16 cellular contexts compared by ENCODE assay signal in the genomic region with DNA sequence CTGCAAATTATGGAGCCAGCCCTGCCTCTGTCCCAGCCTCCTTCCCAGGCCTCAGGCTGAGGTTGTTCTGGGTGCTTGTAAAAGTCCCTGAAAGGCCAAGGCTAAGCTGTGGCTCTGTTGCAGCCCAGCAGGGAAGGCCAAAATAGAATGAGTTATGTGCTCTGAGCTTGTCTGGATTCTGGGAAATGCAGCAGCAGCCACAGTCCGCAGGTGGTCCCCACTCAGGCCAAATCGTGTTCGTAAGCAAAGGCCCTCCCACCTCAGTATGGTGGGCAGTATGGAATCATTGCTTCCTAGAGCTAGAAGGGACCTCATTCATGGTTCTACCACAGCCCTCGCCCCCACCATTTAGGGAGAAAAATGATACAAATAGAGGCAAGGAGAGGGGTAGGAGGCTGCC. TPM values are rescaled to one million over a fixed set of nuclear protein-coding genes. Genes with fewer than 3 reads are reported as not detected.
DNase-seq lines count a peak whose midpoint lies in the region; ATAC-seq, FAIRE-seq and TF ChIP-seq lines count a peak whose summit lies in the region.
"Had no signal": no experiment of that assay in that cellular context is flagged by ENCODE, and none has a peak within 500 bp of the region (broad histone marks: within the 10 kb centered on the region; RNA-seq: fewer than 3 reads in every experiment).

No MANE protein-coding gene starts in this region.

- no peaks in the 10 kb centered on the region for H4K20me1 ChIP-seq in HepG2 (ENCODE audit: insufficient read depth, low read length)

- in situ Hi-C loops in astrocyte of the spinal cord (cut with HindIII; ENCODE audit: low sequenced_read_pairs) (no loop called here), HepG2 (cut with HindIII; ENCODE audit: extremely low pct_ligation_motif_present, low pct_unique_long_range_greater_than_20kb) (no loop called here)

- no peak overlapping the region for H3K4me3 Mint-ChIP-seq in mesothelial cell of epicardium
- H3K4me3 Mint-ChIP-seq: activated CD8-positive, alpha-beta T cell treated with anti-CD3 and anti-CD28 coated beads for 36 hours; activated naive CD4-positive, alpha-beta T cell treated with anti-CD3 and anti-CD28 coated beads, Interleukin-2, amount 50 U/mL, for 24 hours; central memory CD8-positive, alpha-beta T cell; T-cell had no signal

- CTCF ChIA-PET in HEK293 (lab: Yijun Ruan, JAX) (no interaction called here), HepG2 (lab: Yijun Ruan, JAX; ENCODE audit: low intra/inter-chr PET ratio, low total read pairs) (no interaction called here)

- H3K27me3 Mint-ChIP-seq in mesothelial cell of epicardium (ENCODE audit: low read depth): no peaks in the 10 kb centered on the region
- H3K27me3 Mint-ChIP-seq: activated CD8-positive, alpha-beta T cell treated with anti-CD3 and anti-CD28 coated beads for 36 hours; activated naive CD4-positive, alpha-beta T cell treated with anti-CD3 and anti-CD28 coated beads, Interleukin-2, amount 50 U/mL, for 24 hours; central memory CD8-positive, alpha-beta T cell had no signal

- H3K27ac ChIP-seq in HEK293 (ENCODE audit: extremely low read depth, low read depth, low read length) (no peak overlapping the region), temporal lobe (ENCODE audit: low read depth, low read length) (peak overlapping the region; percentile 36), psoas muscle (no peak overlapping the region), HepG2 (ENCODE audit: extremely low read length, insufficient read depth, low read length) (no peak overlapping the region)

- no peak for FAIRE-seq in HepG2 (lab: Jason Lieb, UNC)

- no peak for ATAC-seq in HG03045 (IDR thresholded peaks at IDR 0.05; ENCODE audit: unreplicated experiment)
- no peak for ATAC-seq in psoas muscle
- no peak for ATAC-seq in HepG2
- ATAC-seq: activated CD8-positive, alpha-beta T cell treated with anti-CD3 and anti-CD28 coated beads for 36 hours; T-cell had no signal

- peaks cover 22% of the 10 kb centered on the region for H3K9me3 Mint-ChIP-seq in mesothelial cell of epicardium
- H3K9me3 Mint-ChIP-seq: activated CD8-positive, alpha-beta T cell treated with anti-CD3 and anti-CD28 coated beads for 36 hours; activated naive CD4-positive, alpha-beta T cell treated with anti-CD3 and anti-CD28 coated beads, Interleukin-2, amount 50 U/mL, for 24 hours; central memory CD8-positive, alpha-beta T cell; T-cell had no signal

- no peak for TF ChIP-seq POLR2A in HepG2 (IDR thresholded peaks at IDR 0.05; ENCODE audit: insufficient read depth in 1 of 2, low read depth in 2 of 2, low read length in 2 of 2)

- TF ChIP-seq RAD21 in HepG2 (CRISPR knock-in tag; IDR thresholded peaks at IDR 0.05): no peak

- peaks cover 5% of the 10 kb centered on the region for H3K4me1 Mint-ChIP-seq in mesothelial cell of epicardium

- H3K4me2 ChIP-seq in HepG2 (ENCODE audit: low read depth, low read length): no peak overlapping the region

- peak; percentile 69 for DNase-seq in astrocyte of the spinal cord (ENCODE audit: low read depth, low spot score)
- no peak for DNase-seq in mesothelial cell of epicardium (ENCODE audit: low spot score in 2 of 2, unreplicated experiment in 2 of 2)
- no peak for DNase-seq in NCI-H146 treated with DMSO at 0.1 percent for 48 hours (lab: John Stamatoyannopoulos, UW; ENCODE audit: unreplicated experiment)
- no peak for DNase-seq in psoas muscle
- no peak for DNase-seq in HepG2 (ENCODE audit: low spot score)
- DNase-seq: activated CD8-positive, alpha-beta T cell treated with anti-CD3 and anti-CD28 coated beads for 36 hours; activated T-cell treated with anti-CD3 and anti-CD28 coated beads, Interleukin-2, amount 50 U/mL, for 48 hours; NCI-H1436 treated with DMSO at 0.1 percent for 48 hours; SHP77; stimulated activated naive CD4-positive, alpha-beta T cell; T-cell had no signal

- no peaks in the 10 kb centered on the region for H3K9me3 ChIP-seq in HEK293 (ENCODE audit: control insufficient read depth, insufficient read depth, low read depth, low read length)
- no peaks in the 10 kb centered on the region for H3K9me3 ChIP-seq in psoas muscle
- no peaks in the 10 kb centered on the region for H3K9me3 ChIP-seq in HepG2 (ENCODE audit: low read length)

- peak overlapping the region; percentile 34 for H3K27ac Mint-ChIP-seq in mesothelial cell of epicardium
- H3K27ac Mint-ChIP-seq: activated CD8-positive, alpha-beta T cell treated with anti-CD3 and anti-CD28 coated beads for 36 hours; activated naive CD4-positive, alpha-beta T cell treated with anti-CD3 and anti-CD28 coated beads, Interleukin-2, amount 50 U/mL, for 24 hours; T-cell had no signal

- H3K9ac ChIP-seq in HepG2 (ENCODE audit: insufficient read depth, low read depth, low read length): no peak overlapping the region

- H2AFZ ChIP-seq in HepG2 (ENCODE audit: low read length): no peak overlapping the region

- H3K4me3 ChIP-seq in HEK293 (ENCODE audit: low read depth, low read length) (no peak overlapping the region), astrocyte of the spinal cord (ENCODE audit: low read depth, low read length) (no peak overlapping the region), psoas muscle (no peak overlapping the region), HepG2 (replicated peaks in 1 of 3; ENCODE audit: insufficient read depth in 1 of 3, low read depth in 2 of 3, low read length in 3 of 3) (no peak overlapping the region)

- H3K4me1 ChIP-seq in HEK293 (ENCODE audit: control insufficient read depth, insufficient read depth, low read length) (no peaks in the 10 kb centered on the region), psoas muscle (peaks cover 5% of the 10 kb centered on the region), HepG2 (ENCODE audit: insufficient read depth, low read length) (no peaks in the 10 kb centered on the region)

- H3K36me3 ChIP-seq in HEK293 (ENCODE audit: control insufficient read depth in 2 of 2, insufficient read depth in 1 of 2, low read length in 2 of 2): peaks cover 0 to 6% of the 10 kb centered on the region in 2 experiments; a peak in 1 of 3 replicates
- no peaks in the 10 kb centered on the region for H3K36me3 ChIP-seq in psoas muscle (ENCODE audit: insufficient read depth in 1 of 2, low read depth in 1 of 2)
- H3K36me3 ChIP-seq in HepG2 (replicated peaks in 1 of 2; ENCODE audit: control insufficient read depth in 1 of 2, insufficient read depth in 2 of 2, low read length in 2 of 2): no peaks in the 10 kb centered on the region

- peaks cover 2% of the 10 kb centered on the region for H3K79me2 ChIP-seq in HepG2 (ENCODE audit: insufficient read depth, low read length)

- POLR2A ChIA-PET in HEK293 (lab: Yijun Ruan, JAX) (no interaction called here), HepG2 (lab: Yijun Ruan, JAX) (no interaction called here)

- H3K36me3 Mint-ChIP-seq in mesothelial cell of epicardium: peaks cover 10% of the 10 kb centered on the region
- H3K36me3 Mint-ChIP-seq: activated naive CD4-positive, alpha-beta T cell treated with anti-CD3 and anti-CD28 coated beads, Interleukin-2, amount 50 U/mL, for 24 hours; T-cell had no signal

- H3K27me3 ChIP-seq in psoas muscle (ENCODE audit: insufficient read depth in 3 of 3, low read length in 2 of 3): no peaks in the 10 kb centered on the region
- H3K27me3 ChIP-seq in HepG2 (ENCODE audit: control insufficient read depth in 1 of 2, insufficient read depth in 2 of 2, low read length in 2 of 2): no peaks in the 10 kb centered on the region

- 41 to 62% (median 49%) methylated on average over 4 of the region's 4 CpGs for WGBS in psoas muscle, 3 donors
- no CpG with 5 or more reads among the region's 4 CpGs for WGBS in HepG2 (ENCODE audit: low lambda C conversion rate)

- no TSS peak for BruUV-seq in HepG2 (replicated peaks; lab: Mats Ljungman, UMichigan)

- TF ChIP-seq EP300 in HepG2 (IDR thresholded peaks at IDR 0.05; ENCODE audit: low read depth in 2 of 2, low read length in 2 of 2): no peak
- no peak for TF ChIP-seq EP300 in HepG2 (CRISPR knock-in tag; IDR thresholded peaks at IDR 0.05; ENCODE audit: borderline replicate concordance)

- TF ChIP-seq CTCF in HEK293 (tag by site-specific recombination; IDR thresholded peaks at IDR 0.05) (no peak), astrocyte of the spinal cord (IDR thresholded peaks at IDR 0.05; ENCODE audit: low read depth, low read length) (no peak), mesothelial cell of epicardium (IDR thresholded peaks at IDR 0.05; ENCODE audit: unreplicated experiment) (no peak), psoas muscle (IDR thresholded peaks at IDR 0.05) (no peak), HepG2 (CRISPR knock-in tag; IDR thresholded peaks at IDR 0.05) (no peak)

- intact Hi-C loops in psoas muscle (cut with DNase I): loop anchor here in 1 of 2 donors (10.0 kb wide), 1 partner anchor 89 kb away; no protein-coding TSS in a partner anchor
- intact Hi-C loops in HepG2 (cut with micrococcal nuclease; ENCODE audit: unreplicated experiment): no loop called here

RNA-seq across cellular contexts. Expression of a gene that starts 4.7 kb away (rescaled TPM):
- total RNA-seq in mesothelial cell of epicardium: 17.1 to 18.8 TPM (median 18.7 TPM) in 3 replicates
- total RNA-seq in temporal lobe: 36.9 TPM
- total RNA-seq in psoas muscle: 10 to 100 TPM; 25.9 to 54.8 (median 30.4) TPM
- polyA plus RNA-seq in psoas muscle: 10 to 100 TPM; 18.7 to 42.1 (median 32.8) TPM
- total RNA-seq in HepG2 (2016; rRNA removed; fragmentation: Illumina TruSeq; extraction: Trizol): 14.8 and 23.1 TPM in 2 replicates
- 7.1 TPM in 2 replicates for total RNA-seq in HepG2 (2016; cell fraction: cytosol; rRNA removed; fragmentation: Illumina TruSeq; extraction: Trizol; ENCODE audit: low read depth)
- total RNA-seq in HepG2 (2016; cell fraction: insoluble cytoplasmic fraction; rRNA removed; fragmentation: Illumina TruSeq; extraction: Trizol): 15.5 and 21.7 TPM in 2 replicates
- total RNA-seq in HepG2 (2016; cell fraction: membrane; rRNA removed; fragmentation: Illumina TruSeq; extraction: Trizol): 13.2 and 14.2 TPM in 2 replicates
- 10.2 and 10.3 TPM in 2 replicates for total RNA-seq in HepG2 (2016; cell fraction: nucleus; rRNA removed; fragmentation: Illumina TruSeq; extraction: Trizol)
- polyA plus RNA-seq in HepG2 (2011; rRNA removed): 9.4 and 11.2 TPM in 2 replicates
- polyA plus RNA-seq in HepG2 (2011; cell fraction: cytosol; rRNA removed): 8.4 and 10.8 TPM in 2 replicates
- polyA plus RNA-seq in HepG2 (2011; cell fraction: nucleus; rRNA removed): 5.6 and 9.0 TPM in 2 replicates
- 11.4 and 14.8 TPM in 2 replicates for polyA plus RNA-seq in HepG2 (2012)
- polyA plus RNA-seq in HepG2 (2016; cell fraction: cytosol; fragmentation: Illumina TruSeq; extraction: Trizol; ENCODE audit: low read depth): 7.0 and 7.2 TPM in 2 replicates
- polyA plus RNA-seq in HepG2 (2016; cell fraction: insoluble cytoplasmic fraction; fragmentation: Illumina TruSeq; extraction: Trizol; ENCODE audit: low read depth): 34.4 and 35.1 TPM in 2 replicates
- polyA plus RNA-seq in HepG2 (2016; cell fraction: membrane; fragmentation: Illumina TruSeq; extraction: Trizol; ENCODE audit: low read depth): 13.5 and 14.8 TPM in 2 replicates
- polyA plus RNA-seq in HepG2 (2016; cell fraction: nucleus; fragmentation: Illumina TruSeq; extraction: Trizol; ENCODE audit: insufficient read depth, low read depth): 19.1 and 20.7 TPM in 2 replicates
- polyA minus RNA-seq in HepG2 (2011; rRNA and poly(A)+ RNA removed; ENCODE audit: low replicate concordance): 2.3 and 4.0 TPM in 2 replicates
- polyA minus RNA-seq in HepG2 (2011; cell fraction: cytosol; rRNA and poly(A)+ RNA removed): 3.3 and 3.9 TPM in 2 replicates
- 3.2 and 3.9 TPM in 2 replicates for polyA minus RNA-seq in HepG2 (2011; cell fraction: nucleus; rRNA and poly(A)+ RNA removed)

RNA-seq across cellular contexts. Expression of a gene that starts 16.3 kb away (rescaled TPM):
- total RNA-seq in mesothelial cell of epicardium (11.9 to 13.0 TPM (median 11.9 TPM) in 3 replicates), temporal lobe (12.8 TPM), psoas muscle (10 to 100 TPM in 1 of 4 donors, 1 to 10 TPM in 3; 6.6 to 10.0 (median 7.6) TPM), HepG2 (2016; rRNA removed; fragmentation: Illumina TruSeq; extraction: Trizol) (0.09 TPM in 1 of 2 replicates, not detected in the other)
- polyA plus RNA-seq in psoas muscle (10 to 100 TPM in 1 of 3 donors, 1 to 10 TPM in 2; 6.7 to 13.2 (median 6.8) TPM), HepG2 (2011; rRNA removed) (0.08 and 0.12 TPM in 2 replicates)
- total RNA-seq in HepG2 (2016; cell fraction: cytosol; rRNA removed; fragmentation: Illumina TruSeq; extraction: Trizol; ENCODE audit: low read depth): not detected in 2 replicates
- total RNA-seq in HepG2 (2016; cell fraction: insoluble cytoplasmic fraction; rRNA removed; fragmentation: Illumina TruSeq; extraction: Trizol): 0.22 TPM in 1 of 2 replicates, not detected in the other
- not detected in 2 replicates for total RNA-seq in HepG2 (2016; cell fraction: membrane; rRNA removed; fragmentation: Illumina TruSeq; extraction: Trizol)
- total RNA-seq in HepG2 (2016; cell fraction: nucleus; rRNA removed; fragmentation: Illumina TruSeq; extraction: Trizol): 0.53 TPM in 1 of 2 replicates, not detected in the other
- polyA plus RNA-seq in HepG2 (2011; cell fraction: cytosol; rRNA removed): not detected in 2 replicates
- polyA plus RNA-seq in HepG2 (2011; cell fraction: nucleus; rRNA removed): 0.40 TPM in 1 of 2 replicates, not detected in the other
- polyA plus RNA-seq in HepG2 (2012): 0.21 and 0.27 TPM in 2 replicates
- polyA plus RNA-seq in HepG2 (2016; cell fraction: cytosol; fragmentation: Illumina TruSeq; extraction: Trizol; ENCODE audit: low read depth): not detected in 2 replicates
- polyA plus RNA-seq in HepG2 (2016; cell fraction: insoluble cytoplasmic fraction; fragmentation: Illumina TruSeq; extraction: Trizol; ENCODE audit: low read depth): not detected in 2 replicates
- not detected in 2 replicates for polyA plus RNA-seq in HepG2 (2016; cell fraction: membrane; fragmentation: Illumina TruSeq; extraction: Trizol; ENCODE audit: low read depth)
- 0.46 and 0.73 TPM in 2 replicates for polyA plus RNA-seq in HepG2 (2016; cell fraction: nucleus; fragmentation: Illumina TruSeq; extraction: Trizol; ENCODE audit: insufficient read depth, low read depth)
- polyA minus RNA-seq in HepG2 (2011; rRNA and poly(A)+ RNA removed; ENCODE audit: low replicate concordance): not detected in 2 replicates
- not detected in 2 replicates for polyA minus RNA-seq in HepG2 (2011; cell fraction: cytosol; rRNA and poly(A)+ RNA removed)
- polyA minus RNA-seq in HepG2 (2011; cell fraction: nucleus; rRNA and poly(A)+ RNA removed): 0.37 TPM in 1 of 2 replicates, not detected in the other

RNA-seq across cellular contexts. Expression of a gene that starts 38.8 kb away (rescaled TPM):
- total RNA-seq in mesothelial cell of epicardium (59.8 to 64.6 TPM (median 63.1 TPM) in 3 replicates), temporal lobe (45.7 TPM), psoas muscle (10 to 100 TPM; 32.1 to 50.0 (median 36.3) TPM), HepG2 (2016; rRNA removed; fragmentation: Illumina TruSeq; extraction: Trizol) (31.0 and 36.1 TPM in 2 replicates)
- polyA plus RNA-seq in psoas muscle (10 to 100 TPM; 28.6 to 66.6 (median 54.9) TPM), HepG2 (2011; rRNA removed) (12.6 and 13.3 TPM in 2 replicates)
- 13.0 and 14.9 TPM in 2 replicates for total RNA-seq in HepG2 (2016; cell fraction: cytosol; rRNA removed; fragmentation: Illumina TruSeq; extraction: Trizol; ENCODE audit: low read depth)
- 31.3 and 40.7 TPM in 2 replicates for total RNA-seq in HepG2 (2016; cell fraction: insoluble cytoplasmic fraction; rRNA removed; fragmentation: Illumina TruSeq; extraction: Trizol)
- 13.2 and 13.9 TPM in 2 replicates for total RNA-seq in HepG2 (2016; cell fraction: membrane; rRNA removed; fragmentation: Illumina TruSeq; extraction: Trizol)
- 14.6 TPM in 2 replicates for total RNA-seq in HepG2 (2016; cell fraction: nucleus; rRNA removed; fragmentation: Illumina TruSeq; extraction: Trizol)
- 6.5 and 10.6 TPM in 2 replicates for polyA plus RNA-seq in HepG2 (2011; cell fraction: cytosol; rRNA removed)
- polyA plus RNA-seq in HepG2 (2011; cell fraction: nucleus; rRNA removed): 8.1 and 10.6 TPM in 2 replicates
- 36.2 and 51.2 TPM in 2 replicates for polyA plus RNA-seq in HepG2 (2012)
- 10.2 and 12.2 TPM in 2 replicates for polyA plus RNA-seq in HepG2 (2016; cell fraction: cytosol; fragmentation: Illumina TruSeq; extraction: Trizol; ENCODE audit: low read depth)
- 66.3 and 74.1 TPM in 2 replicates for polyA plus RNA-seq in HepG2 (2016; cell fraction: insoluble cytoplasmic fraction; fragmentation: Illumina TruSeq; extraction: Trizol; ENCODE audit: low read depth)
- polyA plus RNA-seq in HepG2 (2016; cell fraction: membrane; fragmentation: Illumina TruSeq; extraction: Trizol; ENCODE audit: low read depth): 12.4 and 16.1 TPM in 2 replicates
- 43.6 and 49.8 TPM in 2 replicates for polyA plus RNA-seq in HepG2 (2016; cell fraction: nucleus; fragmentation: Illumina TruSeq; extraction: Trizol; ENCODE audit: insufficient read depth, low read depth)
- polyA minus RNA-seq in HepG2 (2011; rRNA and poly(A)+ RNA removed; ENCODE audit: low replicate concordance): 3.5 and 13.0 TPM in 2 replicates
- polyA minus RNA-seq in HepG2 (2011; cell fraction: cytosol; rRNA and poly(A)+ RNA removed): 5.4 and 6.7 TPM in 2 replicates
- 7.1 and 8.2 TPM in 2 replicates for polyA minus RNA-seq in HepG2 (2011; cell fraction: nucleus; rRNA and poly(A)+ RNA removed)
